1 cellular context compared by ENCODE assay signal in genomic region chr11:70872950-70873735, GRCh38.
TF ChIP-seq lines count a peak whose summit lies in the region.

No MANE protein-coding gene starts in this region.

TF ChIP-seq in GM23338, 12 proteins besides CTCF, POLR2A, EP300 and RAD21 (continued from another document):
- TF ChIP-seq, protein P1, sequence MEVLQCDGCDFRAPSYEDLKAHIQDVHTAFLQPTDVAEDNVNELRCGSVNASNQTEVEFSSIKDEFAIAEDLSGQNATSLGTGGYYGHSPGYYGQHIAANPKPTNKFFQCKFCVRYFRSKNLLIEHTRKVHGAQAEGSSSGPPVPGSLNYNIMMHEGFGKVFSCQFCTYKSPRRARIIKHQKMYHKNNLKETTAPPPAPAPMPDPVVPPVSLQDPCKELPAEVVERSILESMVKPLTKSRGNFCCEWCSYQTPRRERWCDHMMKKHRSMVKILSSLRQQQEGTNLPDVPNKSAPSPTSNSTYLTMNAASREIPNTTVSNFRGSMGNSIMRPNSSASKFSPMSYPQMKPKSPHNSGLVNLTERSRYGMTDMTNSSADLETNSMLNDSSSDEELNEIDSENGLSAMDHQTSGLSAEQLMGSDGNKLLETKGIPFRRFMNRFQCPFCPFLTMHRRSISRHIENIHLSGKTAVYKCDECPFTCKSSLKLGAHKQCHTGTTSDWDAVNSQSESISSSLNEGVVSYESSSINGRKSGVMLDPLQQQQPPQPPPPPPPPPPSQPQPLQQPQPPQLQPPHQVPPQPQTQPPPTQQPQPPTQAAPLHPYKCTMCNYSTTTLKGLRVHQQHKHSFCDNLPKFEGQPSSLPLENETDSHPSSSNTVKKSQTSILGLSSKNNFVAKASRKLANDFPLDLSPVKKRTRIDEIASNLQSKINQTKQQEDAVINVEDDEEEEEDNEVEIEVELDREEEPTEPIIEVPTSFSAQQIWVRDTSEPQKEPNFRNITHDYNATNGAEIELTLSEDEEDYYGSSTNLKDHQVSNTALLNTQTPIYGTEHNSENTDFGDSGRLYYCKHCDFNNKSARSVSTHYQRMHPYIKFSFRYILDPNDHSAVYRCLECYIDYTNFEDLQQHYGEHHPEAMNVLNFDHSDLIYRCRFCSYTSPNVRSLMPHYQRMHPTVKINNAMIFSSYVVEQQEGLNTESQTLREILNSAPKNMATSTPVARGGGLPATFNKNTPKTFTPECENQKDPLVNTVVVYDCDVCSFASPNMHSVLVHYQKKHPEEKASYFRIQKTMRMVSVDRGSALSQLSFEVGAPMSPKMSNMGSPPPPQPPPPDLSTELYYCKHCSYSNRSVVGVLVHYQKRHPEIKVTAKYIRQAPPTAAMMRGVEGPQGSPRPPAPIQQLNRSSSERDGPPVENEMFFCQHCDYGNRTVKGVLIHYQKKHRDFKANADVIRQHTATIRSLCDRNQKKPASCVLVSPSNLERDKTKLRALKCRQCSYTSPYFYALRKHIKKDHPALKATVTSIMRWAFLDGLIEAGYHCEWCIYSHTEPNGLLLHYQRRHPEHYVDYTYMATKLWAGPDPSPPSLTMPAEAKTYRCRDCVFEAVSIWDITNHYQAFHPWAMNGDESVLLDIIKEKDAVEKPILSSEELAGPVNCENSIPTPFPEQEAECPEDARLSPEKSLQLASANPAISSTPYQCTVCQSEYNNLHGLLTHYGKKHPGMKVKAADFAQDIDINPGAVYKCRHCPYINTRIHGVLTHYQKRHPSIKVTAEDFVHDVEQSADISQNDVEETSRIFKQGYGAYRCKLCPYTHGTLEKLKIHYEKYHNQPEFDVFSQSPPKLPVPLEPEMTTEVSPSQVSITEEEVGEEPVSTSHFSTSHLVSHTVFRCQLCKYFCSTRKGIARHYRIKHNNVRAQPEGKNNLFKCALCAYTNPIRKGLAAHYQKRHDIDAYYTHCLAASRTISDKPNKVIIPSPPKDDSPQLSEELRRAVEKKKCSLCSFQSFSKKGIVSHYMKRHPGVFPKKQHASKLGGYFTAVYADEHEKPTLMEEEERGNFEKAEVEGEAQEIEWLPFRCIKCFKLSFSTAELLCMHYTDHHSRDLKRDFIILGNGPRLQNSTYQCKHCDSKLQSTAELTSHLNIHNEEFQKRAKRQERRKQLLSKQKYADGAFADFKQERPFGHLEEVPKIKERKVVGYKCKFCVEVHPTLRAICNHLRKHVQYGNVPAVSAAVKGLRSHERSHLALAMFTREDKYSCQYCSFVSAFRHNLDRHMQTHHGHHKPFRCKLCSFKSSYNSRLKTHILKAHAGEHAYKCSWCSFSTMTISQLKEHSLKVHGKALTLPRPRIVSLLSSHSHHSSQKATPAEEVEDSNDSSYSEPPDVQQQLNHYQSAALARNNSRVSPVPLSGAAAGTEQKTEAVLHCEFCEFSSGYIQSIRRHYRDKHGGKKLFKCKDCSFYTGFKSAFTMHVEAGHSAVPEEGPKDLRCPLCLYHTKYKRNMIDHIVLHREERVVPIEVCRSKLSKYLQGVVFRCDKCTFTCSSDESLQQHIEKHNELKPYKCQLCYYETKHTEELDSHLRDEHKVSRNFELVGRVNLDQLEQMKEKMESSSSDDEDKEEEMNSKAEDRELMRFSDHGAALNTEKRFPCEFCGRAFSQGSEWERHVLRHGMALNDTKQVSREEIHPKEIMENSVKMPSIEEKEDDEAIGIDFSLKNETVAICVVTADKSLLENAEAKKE (CRISPR knock-in tag; IDR thresholded peaks at IDR 0.05), result no peak
TF ChIP-seq in GM23338: peak in this region for 2.
